In genomic region chr4:95450294-95450693, GRCh38 we compare ENCODE assay signal across 39 cellular contexts.
"Had no signal": no experiment of that assay in that cellular context is flagged by ENCODE, and none has a peak within 500 bp of the region (broad histone marks: within the 10 kb centered on the region; RNA-seq: fewer than 3 reads in every experiment).

No MANE protein-coding gene starts in this region.

- H3K27me3 ChIP-seq: adrenal gland, ascending aorta, body of pancreas, brain microvascular endothelial cell, breast epithelium had no signal

- H3K27ac Mint-ChIP-seq: activated naive CD4-positive, alpha-beta T cell treated with anti-CD3 and anti-CD28 coated beads for 36 hours; activated naive CD4-positive, alpha-beta T cell treated with anti-CD3 and anti-CD28 coated beads, Interleukin-2, amount 10 ng/mL, durations not matched to agents 7 days and 5 days; activated naive CD4-positive, alpha-beta T cell treated with anti-CD3 and anti-CD28 coated beads, Interleukin-2, amount 50 U/mL, for 24 hours; activated naive CD4-positive, alpha-beta T cell treated with anti-CD3 and anti-CD28 coated beads, Interleukin-2, amount 50 U/mL, for 72 hours; activated naive CD8-positive, alpha-beta T cell; activated naive CD8-positive, alpha-beta T cell treated with anti-CD3 and anti-CD28 coated beads for 36 hours; activated naive CD8-positive, alpha-beta T cell treated with anti-CD3 and anti-CD28 coated beads, Interleukin-2, amount 10 ng/mL, durations not matched to agents 7 days and 5 days; activated naive CD8-positive, alpha-beta T cell treated with anti-CD3 and anti-CD28 coated beads, Interleukin-2, amount 50 U/mL, for 24 hours; activated T-cell treated with anti-CD3 and anti-CD28 coated beads, Interleukin-2, amount 50 U/mL, for 24 hours; activated T-cell treated with anti-CD3 and anti-CD28 coated beads, Interleukin-2, amount 50 U/mL, for 72 hours; activated T-helper 1 cell treated with anti-CD3 and anti-CD28 coated beads, Interleukin-12 subunit alpha, Interleukin-12 subunit beta, Interleukin-2, Interleukin-4 antibody, amounts not matched to agents 30 ng/mL and 10 ng/mL and 1 ng/mL, durations not matched to agents 14 hours and 24 hours and 36 hours; activated T-helper 17 cell treated with anti-CD3 and anti-CD28 coated beads, Interleukin-2, amount 50 U/mL, for 72 hours; activated T-helper 2 cell treated with anti-CD3 and anti-CD28 coated beads, Interferon-gamma antibody, Interleukin-2, Interleukin-4, amounts not matched to agents 10 μg/mL and 5 μg/mL and 100 μg/mL, durations not matched to agents 14 hours and 24 hours and 36 hours; brain had no signal

- H3K27me3 Mint-ChIP-seq: activated naive CD4-positive, alpha-beta T cell treated with anti-CD3 and anti-CD28 coated beads, Interleukin-2, amount 10 ng/mL, durations not matched to agents 7 days and 5 days; activated naive CD4-positive, alpha-beta T cell treated with anti-CD3 and anti-CD28 coated beads, Interleukin-2, amount 50 U/mL, for 24 hours; activated naive CD8-positive, alpha-beta T cell; activated naive CD8-positive, alpha-beta T cell treated with anti-CD3 and anti-CD28 coated beads for 36 hours; activated naive CD8-positive, alpha-beta T cell treated with anti-CD3 and anti-CD28 coated beads, Interleukin-2, amount 10 ng/mL, durations not matched to agents 7 days and 5 days; activated naive CD8-positive, alpha-beta T cell treated with anti-CD3 and anti-CD28 coated beads, Interleukin-2, amount 50 U/mL, for 24 hours; activated T-cell treated with anti-CD3 and anti-CD28 coated beads, Interleukin-2, amount 50 U/mL, for 24 hours; central memory CD8-positive, alpha-beta T cell had no signal

- H3K4me3 Mint-ChIP-seq: activated naive CD4-positive, alpha-beta T cell treated with anti-CD3 and anti-CD28 coated beads for 36 hours; activated naive CD4-positive, alpha-beta T cell treated with anti-CD3 and anti-CD28 coated beads, Interleukin-2, amount 10 ng/mL, durations not matched to agents 7 days and 5 days; activated naive CD4-positive, alpha-beta T cell treated with anti-CD3 and anti-CD28 coated beads, Interleukin-2, amount 50 U/mL, for 24 hours; activated naive CD8-positive, alpha-beta T cell; activated naive CD8-positive, alpha-beta T cell treated with anti-CD3 and anti-CD28 coated beads for 36 hours; activated naive CD8-positive, alpha-beta T cell treated with anti-CD3 and anti-CD28 coated beads, Interleukin-2, amount 10 ng/mL, durations not matched to agents 7 days and 5 days; activated naive CD8-positive, alpha-beta T cell treated with anti-CD3 and anti-CD28 coated beads, Interleukin-2, amount 50 U/mL, for 24 hours; activated T-cell treated with anti-CD3 and anti-CD28 coated beads, Interleukin-2, amount 50 U/mL, for 24 hours; activated T-cell treated with anti-CD3 and anti-CD28 coated beads, Interleukin-2, amount 50 U/mL, for 4 hours; activated T-cell treated with anti-CD3 and anti-CD28 coated beads, Interleukin-2, amount 50 U/mL, for 72 hours; activated T-helper 1 cell treated with anti-CD3 and anti-CD28 coated beads, Interleukin-12 subunit alpha, Interleukin-12 subunit beta, Interleukin-2, Interleukin-4 antibody, amounts not matched to agents 30 ng/mL and 10 ng/mL and 1 ng/mL, durations not matched to agents 14 hours and 24 hours and 36 hours; activated T-helper 17 cell treated with anti-CD3 and anti-CD28 coated beads, Interleukin-2, amount 50 U/mL, for 72 hours; brain; central memory CD8-positive, alpha-beta T cell had no signal

- H3K9me3 Mint-ChIP-seq: activated naive CD4-positive, alpha-beta T cell treated with anti-CD3 and anti-CD28 coated beads for 36 hours; activated naive CD4-positive, alpha-beta T cell treated with anti-CD3 and anti-CD28 coated beads, Interleukin-2, amount 10 ng/mL, durations not matched to agents 7 days and 5 days; activated naive CD4-positive, alpha-beta T cell treated with anti-CD3 and anti-CD28 coated beads, Interleukin-2, amount 50 U/mL, for 24 hours; activated naive CD4-positive, alpha-beta T cell treated with anti-CD3 and anti-CD28 coated beads, Interleukin-2, amount 50 U/mL, for 72 hours; activated naive CD8-positive, alpha-beta T cell treated with anti-CD3 and anti-CD28 coated beads for 36 hours; activated naive CD8-positive, alpha-beta T cell treated with anti-CD3 and anti-CD28 coated beads, Interleukin-2, amount 10 ng/mL, durations not matched to agents 7 days and 5 days; activated T-cell treated with anti-CD3 and anti-CD28 coated beads, Interleukin-2, amount 50 U/mL, for 24 hours; activated T-cell treated with anti-CD3 and anti-CD28 coated beads, Interleukin-2, amount 50 U/mL, for 4 hours; activated T-cell treated with anti-CD3 and anti-CD28 coated beads, Interleukin-2, amount 50 U/mL, for 72 hours; activated T-helper 1 cell treated with anti-CD3 and anti-CD28 coated beads, Interleukin-12 subunit alpha, Interleukin-12 subunit beta, Interleukin-2, Interleukin-4 antibody, amounts not matched to agents 30 ng/mL and 10 ng/mL and 1 ng/mL, durations not matched to agents 14 hours and 24 hours and 36 hours; activated T-helper 17 cell treated with anti-CD3 and anti-CD28 coated beads, Interleukin-2, amount 50 U/mL, for 72 hours; activated T-helper 2 cell treated with anti-CD3 and anti-CD28 coated beads, Interferon-gamma antibody, Interleukin-2, Interleukin-4, amounts not matched to agents 10 μg/mL and 5 μg/mL and 100 μg/mL, durations not matched to agents 14 hours and 24 hours and 36 hours; brain had no signal

- H3K27ac ChIP-seq: adrenal gland, ascending aorta, body of pancreas, brain microvascular endothelial cell, breast epithelium had no signal

- H3K36me3 ChIP-seq: adrenal gland, ascending aorta, brain microvascular endothelial cell, breast epithelium had no signal

- H3K9me3 ChIP-seq: adrenal gland, ascending aorta, body of pancreas, breast epithelium had no signal

- H3K4me1 ChIP-seq: ascending aorta, body of pancreas, breast epithelium had no signal

- H3K4me1 Mint-ChIP-seq: activated naive CD4-positive, alpha-beta T cell treated with anti-CD3 and anti-CD28 coated beads, Interleukin-2, amount 10 ng/mL, durations not matched to agents 7 days and 5 days; activated naive CD4-positive, alpha-beta T cell treated with anti-CD3 and anti-CD28 coated beads, Interleukin-2, amount 50 U/mL, for 24 hours; activated naive CD8-positive, alpha-beta T cell treated with anti-CD3 and anti-CD28 coated beads for 36 hours; activated naive CD8-positive, alpha-beta T cell treated with anti-CD3 and anti-CD28 coated beads, Interleukin-2, amount 10 ng/mL, durations not matched to agents 7 days and 5 days; activated naive CD8-positive, alpha-beta T cell treated with anti-CD3 and anti-CD28 coated beads, Interleukin-2, amount 50 U/mL, for 24 hours; activated T-helper 17 cell treated with anti-CD3 and anti-CD28 coated beads, Interleukin-2, amount 50 U/mL, for 72 hours; central memory CD8-positive, alpha-beta T cell had no signal

- ATAC-seq: activated naive CD4-positive, alpha-beta T cell treated with anti-CD3 and anti-CD28 coated beads, Interleukin-2, amount 50 U/mL, for 72 hours; activated naive CD8-positive, alpha-beta T cell treated with anti-CD3 and anti-CD28 coated beads, Interleukin-2, amount 50 U/mL, for 24 hours; activated T-cell treated with anti-CD3 and anti-CD28 coated beads, Interleukin-2, amount 50 U/mL, for 4 hours; activated T-cell treated with anti-CD3 and anti-CD28 coated beads, Interleukin-2, amount 50 U/mL, for 72 hours; activated T-helper 17 cell treated with anti-CD3 and anti-CD28 coated beads, Interleukin-2, amount 50 U/mL, for 72 hours; body of pancreas had no signal

- H3K36me3 Mint-ChIP-seq: activated naive CD4-positive, alpha-beta T cell treated with anti-CD3 and anti-CD28 coated beads, Interleukin-2, amount 10 ng/mL, durations not matched to agents 7 days and 5 days; activated naive CD4-positive, alpha-beta T cell treated with anti-CD3 and anti-CD28 coated beads, Interleukin-2, amount 50 U/mL, for 24 hours; activated naive CD4-positive, alpha-beta T cell treated with anti-CD3 and anti-CD28 coated beads, Interleukin-2, amount 50 U/mL, for 72 hours; activated naive CD8-positive, alpha-beta T cell; activated naive CD8-positive, alpha-beta T cell treated with anti-CD3 and anti-CD28 coated beads for 36 hours; activated naive CD8-positive, alpha-beta T cell treated with anti-CD3 and anti-CD28 coated beads, Interleukin-2, amount 10 ng/mL, durations not matched to agents 7 days and 5 days; brain had no signal

- FAIRE-seq: astrocyte, bronchial epithelial cell, colon had no signal

- H3K4me3 ChIP-seq: adrenal gland, ascending aorta, body of pancreas, breast epithelium had no signal

- DNase-seq: activated effector memory CD4-positive, alpha-beta T cell treated with anti-CD3 and anti-CD28 coated beads, Interleukin-2, amount 50 U/mL, for 16 hours; activated effector memory CD4-positive, alpha-beta T cell treated with Interleukin-2 at 50 U/mL for 16 hours; activated gamma-delta T cell; activated gamma-delta T cell treated with Interleukin-2 at 50 U/mL for 16 hours; activated naive CD4-positive, alpha-beta T cell; activated naive CD4-positive, alpha-beta T cell treated with anti-CD3 and anti-CD28 coated beads for 36 hours; activated naive CD4-positive, alpha-beta T cell treated with anti-CD3 and anti-CD28 coated beads, Interleukin-2, amount 10 ng/mL, durations not matched to agents 7 days and 5 days; activated naive CD4-positive, alpha-beta T cell treated with anti-CD3 and anti-CD28 coated beads, Interleukin-2, amount 50 U/mL, for 16 hours; activated naive CD4-positive, alpha-beta T cell treated with Interleukin-2 at 50 U/mL for 16 hours; activated naive CD8-positive, alpha-beta T cell treated with anti-CD3 and anti-CD28 coated beads for 36 hours; activated naive CD8-positive, alpha-beta T cell treated with anti-CD3 and anti-CD28 coated beads, Interleukin-2, amount 10 ng/mL, durations not matched to agents 7 days and 5 days; activated naive CD8-positive, alpha-beta T cell treated with anti-CD3 and anti-CD28 coated beads, Interleukin-2, amount 50 U/mL, for 24 hours; activated T-cell treated with anti-CD3 and anti-CD28 coated beads, Interleukin-2, amount 50 U/mL, for 1 hour; activated T-cell treated with anti-CD3 and anti-CD28 coated beads, Interleukin-2, amount 50 U/mL, for 24 hours; activated T-cell treated with anti-CD3 and anti-CD28 coated beads, Interleukin-2, amount 50 U/mL, for 4 hours; activated T-cell treated with anti-CD3 and anti-CD28 coated beads, Interleukin-2, amount 50 U/mL, for 48 hours; activated T-cell treated with anti-CD3 and anti-CD28 coated beads, Interleukin-2, amount 50 U/mL, for 72 hours; amniotic stem cell; amygdala; aorta; body of pancreas; brain microvascular endothelial cell; caudate nucleus; central memory CD4-positive, alpha-beta T cell; cerebellar nuclear complex had no signal
